In the genomic region with DNA sequence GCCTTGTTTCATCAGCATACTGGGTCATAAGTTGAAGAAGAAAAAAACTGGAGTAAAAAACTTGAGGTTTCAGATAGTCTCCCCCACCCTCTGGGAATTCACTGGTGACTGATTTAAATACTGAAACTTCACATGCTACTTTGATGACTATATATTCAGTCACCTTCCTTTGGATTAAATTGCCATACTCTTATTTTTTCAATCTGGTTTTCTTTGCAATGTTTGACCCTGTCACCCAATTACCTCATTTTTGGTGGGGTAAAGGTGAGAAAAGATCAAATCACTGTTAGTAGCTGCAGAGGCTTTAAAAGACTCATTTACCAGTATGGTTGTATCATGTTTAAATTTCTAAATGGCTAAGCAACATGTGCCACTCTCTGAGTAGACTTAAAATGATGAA, we compare ENCODE assay signal across 14 cellular contexts.
DNase-seq lines count a peak whose midpoint lies in the region; ATAC-seq and TF ChIP-seq lines count a peak whose summit lies in the region.
"Had no signal": no experiment of that assay in that cellular context is flagged by ENCODE, and none has a peak within 500 bp of the region (broad histone marks: within the 10 kb centered on the region; RNA-seq: fewer than 3 reads in every experiment).

No MANE protein-coding gene starts in this region.

- peaks cover 6% of the 10 kb centered on the region for H3K9me3 Mint-ChIP-seq in MCF 10A (ENCODE audit: unreplicated experiment)
- H3K9me3 Mint-ChIP-seq: nephron progenitor cell had no signal

- no peak overlapping the region for H3K9ac ChIP-seq in mammary epithelial cell (ENCODE audit: insufficient read depth, low read length)

- no peak overlapping the region for H3K27ac Mint-ChIP-seq in MCF 10A (ENCODE audit: low read depth, unreplicated experiment)
- H3K27ac Mint-ChIP-seq: nephron progenitor cell, type B pancreatic cell had no signal

- H3K79me2 ChIP-seq in mammary epithelial cell (ENCODE audit: insufficient read depth, low read length): no peaks in the 10 kb centered on the region

- no peak overlapping the region for H3K4me2 ChIP-seq in mammary epithelial cell (ENCODE audit: insufficient read depth, low read depth, low read length)

- DNase-seq in mammary epithelial cell: peak; percentile 56
- no peak for DNase-seq in MCF 10A (ENCODE audit: unreplicated experiment)
- no peak for DNase-seq in NCI-H2227 (lab: John Stamatoyannopoulos, UW; ENCODE audit: unreplicated experiment)
- DNase-seq in GDM1 (lab: John Stamatoyannopoulos, UW): no peak
- DNase-seq in activated effector memory CD4-positive, alpha-beta T cell treated with Interleukin-2 at 50 U/mL for 16 hours: no peak
- no peak for DNase-seq in retina
- DNase-seq: amniotic stem cell; NCI-H1694; nephron progenitor cell; stimulated activated CD4-positive, alpha-beta T cell treated with anti-CD3 and anti-CD28 coated beads, Interleukin-4, amount 100 ng/mL, for 24 hours had no signal

- no peaks in the 10 kb centered on the region for H3K36me3 Mint-ChIP-seq in MCF 10A (ENCODE audit: insufficient read depth, unreplicated experiment)
- H3K36me3 Mint-ChIP-seq: type B pancreatic cell had no signal

- no peak overlapping the region for H3K4me3 Mint-ChIP-seq in MCF 10A (ENCODE audit: unreplicated experiment)
- H3K4me3 Mint-ChIP-seq: nephron progenitor cell, type B pancreatic cell had no signal

- POLR2A ChIA-PET in MCF 10A (lab: Yijun Ruan, JAX): interaction anchor here (0.6 kb wide), 1 partner anchor 106 kb away, joined by 3 read pairs; no protein-coding TSS in a partner anchor

- in situ Hi-C loops in mammary epithelial cell (cut with MboI; ENCODE audit: low sequenced_read_pairs in 2 of 2): no loop called here

- H3K9me3 ChIP-seq in mammary epithelial cell (replicated peaks; ENCODE audit: insufficient read depth, low read length): no peaks in the 10 kb centered on the region

- H3K4me1 Mint-ChIP-seq in MCF 10A (ENCODE audit: insufficient read depth, unreplicated experiment): peaks cover 14% of the 10 kb centered on the region
- H3K4me1 Mint-ChIP-seq: nephron progenitor cell had no signal

- no peak overlapping the region for H2AFZ ChIP-seq in mammary epithelial cell (ENCODE audit: low read depth, low read length)

- TF ChIP-seq CTCF in mammary epithelial cell (conservative IDR thresholded peaks at IDR 0.05 in 1 of 2, IDR thresholded peaks at IDR 0.05 in 1 of 2; ENCODE audit: extremely low read depth in 1 of 2, insufficient read depth in 1 of 2, low read depth in 1 of 2, low read length in 2 of 2) (no peak), MCF 10A (IDR thresholded peaks at IDR 0.05; ENCODE audit: unreplicated experiment) (no peak)

- H3K4me1 ChIP-seq in mammary epithelial cell (ENCODE audit: insufficient read depth, low read length): peaks cover 5% of the 10 kb centered on the region

- H3K27me3 ChIP-seq in mammary epithelial cell (ENCODE audit: insufficient read depth, low read length): no peaks in the 10 kb centered on the region

- no peak overlapping the region for H3K4me3 ChIP-seq in mammary epithelial cell (replicated peaks in 1 of 3; ENCODE audit: insufficient read depth in 1 of 3, low read depth in 2 of 3, low read length in 3 of 3)

- ATAC-seq in HG02763 (IDR thresholded peaks at IDR 0.05; ENCODE audit: unreplicated experiment) (peak; percentile 79), HG03521 (IDR thresholded peaks at IDR 0.05; ENCODE audit: unreplicated experiment) (peak; percentile 73)
- ATAC-seq: Right ventricle myocardium inferior had no signal

- H3K36me3 ChIP-seq in mammary epithelial cell (ENCODE audit: insufficient read depth, low read length): no peaks in the 10 kb centered on the region

- intact Hi-C loops in mammary epithelial cell (cut with micrococcal nuclease): no loop called here
- intact Hi-C loops in MCF 10A (cut with micrococcal nuclease): no loop called here

- dilution Hi-C loops in mammary epithelial cell (cut with HindIII; ENCODE audit: low sequenced_read_pairs): no loop called here

- no peak overlapping the region for H3K27ac ChIP-seq in mammary epithelial cell (ENCODE audit: insufficient read depth, low read depth, low read length)

- no peaks in the 10 kb centered on the region for H3K27me3 Mint-ChIP-seq in MCF 10A (ENCODE audit: insufficient read depth, unreplicated experiment)

- BruUV-seq in mammary epithelial cell (replicated peaks; lab: Mats Ljungman, UMichigan) (no TSS peak), MCF 10A (replicated peaks; lab: Mats Ljungman, UMichigan) (no TSS peak)

- CTCF ChIA-PET in mammary epithelial cell (lab: Charles Lee; ENCODE audit: low non-redundant PET): no interaction called here
- CTCF ChIA-PET in MCF 10A (lab: Yijun Ruan, JAX): no interaction called here

- H4K20me1 ChIP-seq in mammary epithelial cell (ENCODE audit: insufficient read depth, low read length): no peaks in the 10 kb centered on the region
